Comparison of ENCODE assay signal across 9 cellular contexts in the genomic region with DNA sequence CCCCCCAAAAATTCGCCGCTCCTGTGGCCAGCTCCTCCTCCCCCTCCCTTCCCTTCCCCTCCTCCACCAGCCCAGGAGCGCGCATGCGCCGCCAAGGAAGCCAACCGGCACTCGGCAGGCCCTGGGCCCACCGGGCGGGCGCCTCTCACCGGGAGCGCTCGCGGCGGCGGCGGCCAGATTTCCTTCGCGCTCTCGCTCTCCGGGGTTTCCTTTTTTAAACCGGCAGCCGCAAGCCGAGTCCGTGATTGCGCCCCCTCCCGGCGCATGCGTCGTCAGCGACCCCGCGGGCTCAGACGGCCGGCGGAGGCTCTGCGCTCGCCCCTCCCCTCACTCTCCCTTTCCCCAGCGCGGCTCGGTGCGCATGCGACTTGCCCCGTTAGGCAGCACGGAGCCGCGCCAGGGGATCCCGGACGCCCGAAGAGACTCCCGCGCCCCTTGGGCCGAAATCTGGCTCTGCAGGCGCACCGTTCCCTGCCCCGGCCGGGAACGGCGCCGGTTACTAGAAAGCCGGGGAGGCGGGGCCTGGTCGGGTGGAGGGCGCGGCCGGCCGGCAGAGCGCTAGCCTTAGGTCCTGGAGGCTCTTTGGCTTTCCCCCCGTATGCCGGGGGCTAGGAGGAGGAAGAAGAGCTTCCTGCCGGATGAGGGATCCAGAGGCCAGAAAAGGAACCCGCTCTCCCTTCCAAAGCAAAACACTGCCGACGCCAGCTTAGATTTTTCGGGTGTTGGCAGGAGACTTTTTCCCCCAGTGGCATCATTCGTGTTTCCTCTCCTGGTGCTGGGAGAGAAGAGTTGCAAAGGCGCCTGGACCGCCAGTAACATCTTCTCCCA. TPM values are rescaled to one million over a fixed set of nuclear protein-coding genes. Genes with fewer than 3 reads are reported as not detected.
DNase-seq lines count a peak whose midpoint lies in the region; ATAC-seq, FAIRE-seq and TF ChIP-seq lines count a peak whose summit lies in the region.
"Had no signal": no experiment of that assay in that cellular context is flagged by ENCODE, and none has a peak within 500 bp of the region (broad histone marks: within the 10 kb centered on the region; RNA-seq: fewer than 3 reads in every experiment).

A gene with protein sequence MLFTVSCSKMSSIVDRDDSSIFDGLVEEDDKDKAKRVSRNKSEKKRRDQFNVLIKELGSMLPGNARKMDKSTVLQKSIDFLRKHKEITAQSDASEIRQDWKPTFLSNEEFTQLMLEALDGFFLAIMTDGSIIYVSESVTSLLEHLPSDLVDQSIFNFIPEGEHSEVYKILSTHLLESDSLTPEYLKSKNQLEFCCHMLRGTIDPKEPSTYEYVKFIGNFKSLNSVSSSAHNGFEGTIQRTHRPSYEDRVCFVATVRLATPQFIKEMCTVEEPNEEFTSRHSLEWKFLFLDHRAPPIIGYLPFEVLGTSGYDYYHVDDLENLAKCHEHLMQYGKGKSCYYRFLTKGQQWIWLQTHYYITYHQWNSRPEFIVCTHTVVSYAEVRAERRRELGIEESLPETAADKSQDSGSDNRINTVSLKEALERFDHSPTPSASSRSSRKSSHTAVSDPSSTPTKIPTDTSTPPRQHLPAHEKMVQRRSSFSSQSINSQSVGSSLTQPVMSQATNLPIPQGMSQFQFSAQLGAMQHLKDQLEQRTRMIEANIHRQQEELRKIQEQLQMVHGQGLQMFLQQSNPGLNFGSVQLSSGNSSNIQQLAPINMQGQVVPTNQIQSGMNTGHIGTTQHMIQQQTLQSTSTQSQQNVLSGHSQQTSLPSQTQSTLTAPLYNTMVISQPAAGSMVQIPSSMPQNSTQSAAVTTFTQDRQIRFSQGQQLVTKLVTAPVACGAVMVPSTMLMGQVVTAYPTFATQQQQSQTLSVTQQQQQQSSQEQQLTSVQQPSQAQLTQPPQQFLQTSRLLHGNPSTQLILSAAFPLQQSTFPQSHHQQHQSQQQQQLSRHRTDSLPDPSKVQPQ (minus strand): TSS at position 277 of the 828 bp plus-strand sequence. CDS start 64,124 bp downstream, outside the sequence.

- peak; percentile 72 for ATAC-seq in HG03175 (IDR thresholded peaks at IDR 0.05; ENCODE audit: unreplicated experiment)

- peak within 1 kb of the TSS; percentile 87 to 96 for H3K27ac ChIP-seq in kidney (ENCODE audit: low read depth in 2 of 2, low read length in 2 of 2)

- FAIRE-seq in kidney (lab: Jason Lieb, UNC): no peak
- FAIRE-seq: TTC549 had no signal

- intact Hi-C loops in kidney (cut with DNase I): no loop called here

- H3K9ac ChIP-seq in kidney (ENCODE audit: low read length in 2 of 2): peak within 1 kb of the TSS; percentile 75 to 97

- H3K9me3 ChIP-seq in kidney (ENCODE audit: control insufficient read depth in 1 of 2, low read length in 2 of 2): no peaks in the 10 kb centered on the region

- H3K4me1 ChIP-seq in kidney (ENCODE audit: control insufficient read depth in 1 of 2, insufficient read depth in 1 of 2, low read depth in 1 of 2, low read length in 2 of 2): peaks cover 4 to 10% of the 10 kb centered on the region in 2 donors

- peak; percentile 81 for TF ChIP-seq POLR2A in GM18951 (IDR thresholded peaks at IDR 0.05; ENCODE audit: extremely low read depth, insufficient read depth, insufficient read length)

- in situ Hi-C loops in GM18951 (cut with MboI; ENCODE audit: low sequenced_read_pairs, unreplicated experiment): no loop called here

- DNase-seq in AG10803 (ENCODE audit: low read depth) (peak; percentile 88), NCI-H2227 treated with DMSO at 0.1 percent for 48 hours (lab: John Stamatoyannopoulos, UW) (peak; percentile 73), cerebellar cortex (ENCODE audit: low spot score) (peak; percentile 81), kidney (peak; percentile 96)
- peak; percentile 87 for DNase-seq in activated CD4-positive, CD25-positive, alpha-beta regulatory T cell treated with anti-CD3 and anti-CD28 coated beads, Interleukin-2, amount 50 U/mL, for 72 hours
- peak; percentile 90 for DNase-seq in stimulated activated CD4-positive, alpha-beta T cell treated with anti-CD3 and anti-CD28 coated beads, Interleukin-15, amount 100 ng/mL, for 24 hours

- TF ChIP-seq CTCF in AG10803 (conservative IDR thresholded peaks at IDR 0.05; ENCODE audit: low read length) (peak; percentile 42), kidney (IDR thresholded peaks at IDR 0.05; ENCODE audit: borderline replicate concordance, extremely low read depth, insufficient read depth) (peak; percentile 29)

- H3K4me3 ChIP-seq in AG10803 (ENCODE audit: low read length) (peak within 1 kb of the TSS; percentile 85), kidney (ENCODE audit: low read length in 2 of 2) (peak within 1 kb of the TSS; percentile 83 to 91)

- H3K36me3 ChIP-seq in kidney (ENCODE audit: control insufficient read depth in 1 of 2, insufficient read depth in 2 of 2, low read length in 2 of 2): no peaks in the 10 kb centered on the region

RNA-seq across cellular contexts. Expression of the gene that starts here (rescaled TPM):
- total RNA-seq in kidney: 28.9 TPM
- polyA plus RNA-seq in kidney (ENCODE audit: insufficient read depth, low read depth, low replicate concordance): 3.8 TPM

Comparison
In these comparisons a context has a peak if more than half of its experiments do, and no peak if none do; other contexts are left out.
1. Peak in every context shown above with its lines: DNase-seq, ATAC-seq, H3K4me3 ChIP-seq and H3K27ac ChIP-seq.